Comparison of ENCODE assay signal across 10 cellular contexts in the genomic region with DNA sequence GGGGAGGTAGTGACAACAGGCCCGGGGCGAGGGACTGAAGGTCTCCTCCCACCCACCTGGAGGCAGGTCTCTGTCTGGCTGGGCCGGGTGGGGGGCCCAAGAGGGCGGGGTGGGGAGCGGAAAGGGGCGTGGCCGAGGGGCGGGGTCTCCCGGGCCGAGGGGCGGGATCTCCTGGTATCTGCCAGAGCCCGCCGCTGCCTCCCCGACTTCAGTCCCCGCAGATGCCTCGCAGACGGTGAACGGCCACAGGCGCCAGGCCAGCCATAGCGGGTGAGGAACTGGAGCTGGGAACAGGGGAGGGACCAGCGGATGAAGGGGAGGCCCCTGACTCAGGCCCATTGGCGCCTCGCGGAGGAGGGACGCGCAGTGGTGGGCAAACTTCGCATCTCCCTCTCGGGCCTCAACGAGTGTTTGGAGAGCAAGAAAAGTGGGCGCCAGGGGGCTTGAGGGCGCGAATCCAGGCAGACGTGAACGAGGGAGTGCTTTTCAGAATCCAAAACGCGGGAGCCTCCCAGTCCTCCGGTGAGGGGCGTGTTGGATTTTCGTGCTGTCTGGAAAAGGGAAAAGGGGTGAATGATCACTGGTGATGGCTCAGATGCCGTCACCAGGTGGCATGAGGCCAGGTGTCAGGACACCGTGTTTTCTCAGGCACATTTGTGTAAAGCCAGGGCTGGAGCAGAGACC. TPM values are rescaled to one million over a fixed set of nuclear protein-coding genes. Genes with fewer than 3 reads are reported as not detected.
DNase-seq lines count a peak whose midpoint lies in the region; TF ChIP-seq lines count a peak whose summit lies in the region.
"Had no signal": no experiment of that assay in that cellular context is flagged by ENCODE, and none has a peak within 500 bp of the region (broad histone marks: within the 10 kb centered on the region; RNA-seq: fewer than 3 reads in every experiment).

A gene with protein sequence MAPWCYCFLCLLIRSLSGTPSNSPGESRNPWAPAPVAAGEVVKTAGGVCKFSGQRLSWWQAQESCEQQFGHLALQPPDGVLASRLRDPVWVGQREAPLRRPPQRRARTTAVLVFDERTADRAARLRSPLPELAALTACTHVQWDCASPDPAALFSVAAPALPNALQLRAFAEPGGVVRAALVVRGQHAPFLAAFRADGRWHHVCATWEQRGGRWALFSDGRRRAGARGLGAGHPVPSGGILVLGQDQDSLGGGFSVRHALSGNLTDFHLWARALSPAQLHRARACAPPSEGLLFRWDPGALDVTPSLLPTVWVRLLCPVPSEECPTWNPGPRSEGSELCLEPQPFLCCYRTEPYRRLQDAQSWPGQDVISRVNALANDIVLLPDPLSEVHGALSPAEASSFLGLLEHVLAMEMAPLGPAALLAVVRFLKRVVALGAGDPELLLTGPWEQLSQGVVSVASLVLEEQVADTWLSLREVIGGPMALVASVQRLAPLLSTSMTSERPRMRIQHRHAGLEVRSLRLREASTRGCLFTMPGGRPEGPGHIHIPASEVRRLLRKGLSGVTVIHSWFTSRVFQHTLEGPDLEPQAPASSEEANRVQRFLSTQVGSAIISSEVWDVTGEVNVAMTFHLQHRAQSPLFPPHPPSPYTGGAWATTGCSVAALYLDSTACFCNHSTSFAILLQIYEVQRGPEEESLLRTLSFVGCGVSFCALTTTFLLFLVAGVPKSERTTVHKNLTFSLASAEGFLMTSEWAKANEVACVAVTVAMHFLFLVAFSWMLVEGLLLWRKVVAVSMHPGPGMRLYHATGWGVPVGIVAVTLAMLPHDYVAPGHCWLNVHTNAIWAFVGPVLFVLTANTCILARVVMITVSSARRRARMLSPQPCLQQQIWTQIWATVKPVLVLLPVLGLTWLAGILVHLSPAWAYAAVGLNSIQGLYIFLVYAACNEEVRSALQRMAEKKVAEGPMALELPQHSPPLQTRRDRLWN (plus strand): TSS at position 211 of the 684 bp plus-strand sequence. CDS start 1,216 bp downstream, outside the sequence.

- CTCF ChIA-PET in activated CD4-positive, alpha-beta memory T cell treated with anti-CD3 and anti-CD28 coated beads, Interleukin-2, amount 10 ng/mL, durations not matched to agents 7 days and 5 days (lab: Charles Lee) = no interaction called here

- peak; percentile 71 for DNase-seq in DMS53 (lab: John Stamatoyannopoulos, UW)
- no peak for DNase-seq in DMS53 treated with DMSO at 0.1 percent for 48 hours (lab: John Stamatoyannopoulos, UW; ENCODE audit: unreplicated experiment)
- peak; percentile 43 for DNase-seq in NCI-H345 treated with DMSO at 0.1 percent for 48 hours (lab: John Stamatoyannopoulos, UW; ENCODE audit: unreplicated experiment)
- peak; percentile 25 to 27 for DNase-seq in erythroblast (lab: John Stamatoyannopoulos, UW)
- DNase-seq in progenitor cell of endocrine pancreas (ENCODE audit: low spot score, unreplicated experiment) = peak; percentile 39
- DNase-seq in T-helper 2 cell treated with Interferon-gamma antibody and Interleukin-4, amounts not matched to agents 5 μg/mL and 100 μg/mL, for 36 hours (ENCODE audit: low spot score) = no peak
- no peak for DNase-seq in NOMO-1 (lab: John Stamatoyannopoulos, UW; ENCODE audit: unreplicated experiment in 2 of 2)
- no peak for DNase-seq in activated CD4-positive, alpha-beta memory T cell treated with anti-CD3 and anti-CD28 coated beads, Interleukin-2, amount 10 ng/mL, durations not matched to agents 7 days and 5 days
- DNase-seq: lower lobe of right lung had no signal

- H3K27me3 Mint-ChIP-seq in progenitor cell of endocrine pancreas = peaks cover 51% of the 10 kb centered on the region
- H3K27me3 Mint-ChIP-seq in T-helper 2 cell treated with Interferon-gamma antibody and Interleukin-4, amounts not matched to agents 5 μg/mL and 100 μg/mL, for 36 hours (ENCODE audit: low read depth) = peaks cover 28% of the 10 kb centered on the region
- peaks cover 32% of the 10 kb centered on the region for H3K27me3 Mint-ChIP-seq in activated CD4-positive, alpha-beta memory T cell treated with anti-CD3 and anti-CD28 coated beads, Interleukin-2, amount 10 ng/mL, durations not matched to agents 7 days and 5 days

- POLR2A ChIA-PET in activated CD4-positive, alpha-beta memory T cell treated with anti-CD3 and anti-CD28 coated beads, Interleukin-2, amount 10 ng/mL, durations not matched to agents 7 days and 5 days (lab: Charles Lee) = no interaction called here

- no peaks in the 10 kb centered on the region for H3K9me3 Mint-ChIP-seq in progenitor cell of endocrine pancreas (ENCODE audit: low read depth)
- no peaks in the 10 kb centered on the region for H3K9me3 Mint-ChIP-seq in T-helper 2 cell treated with Interferon-gamma antibody and Interleukin-4, amounts not matched to agents 5 μg/mL and 100 μg/mL, for 36 hours
- no peaks in the 10 kb centered on the region for H3K9me3 Mint-ChIP-seq in activated CD4-positive, alpha-beta memory T cell treated with anti-CD3 and anti-CD28 coated beads, Interleukin-2, amount 10 ng/mL, durations not matched to agents 7 days and 5 days

- peak within 1 kb of the TSS; percentile 53 for H3K4me3 Mint-ChIP-seq in progenitor cell of endocrine pancreas (ENCODE audit: low read depth)
- H3K4me3 Mint-ChIP-seq in T-helper 2 cell treated with Interferon-gamma antibody and Interleukin-4, amounts not matched to agents 5 μg/mL and 100 μg/mL, for 36 hours = no peak within 1 kb of the TSS
- no peak within 1 kb of the TSS for H3K4me3 Mint-ChIP-seq in activated CD4-positive, alpha-beta memory T cell treated with anti-CD3 and anti-CD28 coated beads, Interleukin-2, amount 10 ng/mL, durations not matched to agents 7 days and 5 days

- no peak within 1 kb of the TSS for H3K27ac Mint-ChIP-seq in progenitor cell of endocrine pancreas
- no peak within 1 kb of the TSS for H3K27ac Mint-ChIP-seq in T-helper 2 cell treated with Interferon-gamma antibody and Interleukin-4, amounts not matched to agents 5 μg/mL and 100 μg/mL, for 36 hours
- H3K27ac Mint-ChIP-seq in activated CD4-positive, alpha-beta memory T cell treated with anti-CD3 and anti-CD28 coated beads, Interleukin-2, amount 10 ng/mL, durations not matched to agents 7 days and 5 days = no peak within 1 kb of the TSS

- TF ChIP-seq CTCF in progenitor cell of endocrine pancreas (IDR thresholded peaks at IDR 0.05; ENCODE audit: unreplicated experiment) = no peak

- H3K4me1 Mint-ChIP-seq in progenitor cell of endocrine pancreas (ENCODE audit: low read depth) = peaks cover 4% of the 10 kb centered on the region
- H3K4me1 Mint-ChIP-seq in T-helper 2 cell treated with Interferon-gamma antibody and Interleukin-4, amounts not matched to agents 5 μg/mL and 100 μg/mL, for 36 hours (ENCODE audit: low read depth) = no peaks in the 10 kb centered on the region
- H3K4me1 Mint-ChIP-seq in activated CD4-positive, alpha-beta memory T cell treated with anti-CD3 and anti-CD28 coated beads, Interleukin-2, amount 10 ng/mL, durations not matched to agents 7 days and 5 days = no peaks in the 10 kb centered on the region

- no peak for TF ChIP-seq POLR2A in erythroblast (IDR thresholded peaks at IDR 0.05; ENCODE audit: low read length)

- H3K36me3 Mint-ChIP-seq in progenitor cell of endocrine pancreas (ENCODE audit: insufficient read depth) = no peaks in the 10 kb centered on the region
- no peaks in the 10 kb centered on the region for H3K36me3 Mint-ChIP-seq in T-helper 2 cell treated with Interferon-gamma antibody and Interleukin-4, amounts not matched to agents 5 μg/mL and 100 μg/mL, for 36 hours (ENCODE audit: low read depth)
- H3K36me3 Mint-ChIP-seq in activated CD4-positive, alpha-beta memory T cell treated with anti-CD3 and anti-CD28 coated beads, Interleukin-2, amount 10 ng/mL, durations not matched to agents 7 days and 5 days (ENCODE audit: low read depth) = no peaks in the 10 kb centered on the region

RNA-seq across cellular contexts. Expression of the gene that starts here (rescaled TPM):
- not detected in 2 replicates for total RNA-seq in progenitor cell of endocrine pancreas
- not detected for total RNA-seq in activated CD4-positive, alpha-beta memory T cell treated with anti-CD3 and anti-CD28 coated beads, Interleukin-2, amount 10 ng/mL, durations not matched to agents 7 days and 5 days
- total RNA-seq: A172, lower lobe of right lung had no signal

Comparison
In these comparisons a context has a peak if more than half of its experiments do, and no peak if none do; other contexts are left out.
1. DNase-seq: peak in DMS53 (single experiment), NCI-H345 treated with DMSO at 0.1 percent for 48 hours (single experiment) and erythroblast (2 of 2); none in DMS53 treated with DMSO at 0.1 percent for 48 hours (single experiment), T-helper 2 cell treated with Interferon-gamma antibody and Interleukin-4, amounts not matched to agents 5 μg/mL and 100 μg/mL, for 36 hours (single experiment), NOMO-1 (0 of 2) and activated CD4-positive, alpha-beta memory T cell treated with anti-CD3 and anti-CD28 coated beads, Interleukin-2, amount 10 ng/mL, durations not matched to agents 7 days and 5 days (single experiment).
2. Peak in DNase-seq in progenitor cell of endocrine pancreas; RNA of the gene not detected or under 1 TPM.